Comparison of ENCODE assay signal across 8 cellular contexts in the genomic region with DNA sequence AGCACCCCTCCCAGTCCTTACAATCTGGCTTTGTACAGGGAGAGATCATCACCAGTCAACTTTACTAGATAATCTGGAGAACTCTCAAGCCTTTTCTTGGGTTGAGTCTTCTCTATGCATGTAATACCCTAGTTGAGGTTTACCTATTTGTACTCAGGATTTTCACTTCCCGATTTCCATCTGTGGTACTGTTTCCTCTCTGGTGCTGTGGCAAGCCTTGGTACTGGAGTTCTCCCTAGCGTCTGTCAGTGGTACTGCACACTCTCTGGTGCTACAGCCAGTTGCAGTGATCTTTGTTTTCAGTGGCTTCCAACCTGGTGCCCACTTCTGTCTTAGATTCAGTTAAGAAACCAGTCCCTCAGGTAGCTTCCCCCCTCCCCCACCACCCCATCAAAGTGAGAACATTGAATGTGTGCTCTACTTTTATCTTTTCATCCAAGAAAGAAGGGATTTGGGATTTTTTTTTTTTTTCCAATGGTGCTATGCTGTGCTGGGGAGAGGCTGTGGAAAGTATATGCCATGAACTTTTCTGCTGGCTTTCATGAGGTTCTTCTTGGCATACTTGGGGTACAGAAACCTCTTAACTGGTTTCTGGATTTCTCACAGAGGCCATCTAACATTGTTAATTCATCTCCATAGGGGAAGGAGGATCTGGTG.
A peak's percentile ranks its signal among the peaks of the same experiment; 100 is the strongest.
DNase-seq lines count a peak whose midpoint lies in the region; ATAC-seq, FAIRE-seq and TF ChIP-seq lines count a peak whose summit lies in the region.

No MANE protein-coding gene starts in this region.

- no peak overlapping the region for H3K4me3 ChIP-seq in astrocyte of the cerebellum (ENCODE audit: low read depth, low read length)

- H3K4me3 Mint-ChIP-seq in T-helper 2 cell treated with Interferon-gamma antibody and Interleukin-4, amounts not matched to agents 5 μg/mL and 100 μg/mL, for 36 hours, result no peak overlapping the region

- no peak overlapping the region for H3K27ac Mint-ChIP-seq in T-helper 2 cell treated with Interferon-gamma antibody and Interleukin-4, amounts not matched to agents 5 μg/mL and 100 μg/mL, for 36 hours

- ATAC-seq in GM21528 (IDR thresholded peaks at IDR 0.05; ENCODE audit: low FRiP score, unreplicated experiment), result peak; percentile 100

- H3K9me3 Mint-ChIP-seq in T-helper 2 cell treated with Interferon-gamma antibody and Interleukin-4, amounts not matched to agents 5 μg/mL and 100 μg/mL, for 36 hours, result peaks cover 3% of the 10 kb centered on the region

- H3K36me3 Mint-ChIP-seq in T-helper 2 cell treated with Interferon-gamma antibody and Interleukin-4, amounts not matched to agents 5 μg/mL and 100 μg/mL, for 36 hours (ENCODE audit: low read depth), result peaks cover 2% of the 10 kb centered on the region

- DNase-seq in HTR-8/SVneo (ENCODE audit: insufficient read length, low spot score) (peak; percentile 61), astrocyte of the cerebellum (ENCODE audit: low read depth) (no peak), iris pigment epithelial cell (ENCODE audit: low read depth) (peak; percentile 60), NCI-H2227 treated with DMSO at 0.1 percent for 48 hours (lab: John Stamatoyannopoulos, UW) (no peak)
- DNase-seq in T-helper 2 cell treated with Interferon-gamma antibody and Interleukin-4, amounts not matched to agents 5 μg/mL and 100 μg/mL, for 36 hours (ENCODE audit: low spot score), result peak; percentile 53
- DNase-seq in stimulated activated CD4-positive, alpha-beta T cell treated with anti-CD3 and anti-CD28 coated beads, TNF-alpha, amount 100 ng/mL, for 4 hours (ENCODE audit: low read depth in 3 of 3), result peak; percentile 19 to 41 (median 28)

- peaks cover 24% of the 10 kb centered on the region for H3K27me3 Mint-ChIP-seq in T-helper 2 cell treated with Interferon-gamma antibody and Interleukin-4, amounts not matched to agents 5 μg/mL and 100 μg/mL, for 36 hours (ENCODE audit: low read depth)

- peak; percentile 72 for TF ChIP-seq CTCF in astrocyte of the cerebellum (IDR thresholded peaks at IDR 0.05; ENCODE audit: low read depth, low read length, missing control alignments)

- in situ Hi-C loops in astrocyte of the cerebellum (cut with HindIII; ENCODE audit: low sequenced_read_pairs), result no loop called here

- FAIRE-seq in G401.6 (lab: Jason Lieb, UNC), result peak; percentile 82
- FAIRE-seq in HTR-8/SVneo (lab: Jason Lieb, UNC), result peak; percentile 16

- peaks cover 6% of the 10 kb centered on the region for H3K4me1 Mint-ChIP-seq in T-helper 2 cell treated with Interferon-gamma antibody and Interleukin-4, amounts not matched to agents 5 μg/mL and 100 μg/mL, for 36 hours (ENCODE audit: low read depth)

Comparison
In these comparisons a context has a peak if more than half of its experiments do, and no peak if none do; other contexts are left out.
1. DNase-seq: peak in HTR-8/SVneo (single experiment), T-helper 2 cell treated with Interferon-gamma antibody and Interleukin-4, amounts not matched to agents 5 μg/mL and 100 μg/mL, for 36 hours (single experiment), iris pigment epithelial cell (single experiment) and stimulated activated CD4-positive, alpha-beta T cell treated with anti-CD3 and anti-CD28 coated beads, TNF-alpha, amount 100 ng/mL, for 4 hours (3 of 3); none in astrocyte of the cerebellum (single experiment) and NCI-H2227 treated with DMSO at 0.1 percent for 48 hours (single experiment).